32 cellular contexts compared by ENCODE assay signal in genomic region chr7:101382937-101383336, GRCh38. TPM values are rescaled to one million over a fixed set of nuclear protein-coding genes. Genes with fewer than 3 reads are reported as not detected.
"Had no signal": no experiment of that assay in that cellular context is flagged by ENCODE, and none has a peak within 500 bp of the region (broad histone marks: within the 10 kb centered on the region; RNA-seq: fewer than 3 reads in every experiment).

No MANE protein-coding gene starts in this region.

- H3K4me2 ChIP-seq: KMS-11 had no signal

- H3K36me3 ChIP-seq: brain microvascular endothelial cell had no signal

- H3K27ac ChIP-seq: brain microvascular endothelial cell, KMS-11, RWPE1 had no signal

- H3K27me3 Mint-ChIP-seq: activated CD8-positive, alpha-beta T cell treated with anti-CD3 and anti-CD28 coated beads for 36 hours; activated naive CD8-positive, alpha-beta T cell treated with anti-CD3 and anti-CD28 coated beads for 36 hours; activated T-helper 17 cell treated with anti-CD3 and anti-CD28 coated beads, Interleukin-2, amount 50 U/mL, for 72 hours had no signal

- H3K27ac Mint-ChIP-seq: activated CD4-positive, alpha-beta T cell treated with anti-CD3 and anti-CD28 coated beads, Interleukin-2, amount 10 ng/mL, durations not matched to agents 24 days and 14 days; activated CD8-positive, alpha-beta T cell treated with anti-CD3 and anti-CD28 coated beads for 36 hours; activated naive CD8-positive, alpha-beta T cell treated with anti-CD3 and anti-CD28 coated beads for 36 hours; activated T-cell treated with anti-CD3 and anti-CD28 coated beads, Interleukin-2, amount 50 U/mL, for 72 hours; activated T-helper 17 cell treated with anti-CD3 and anti-CD28 coated beads, Interleukin-2, amount 50 U/mL, for 72 hours had no signal

- H3K36me3 Mint-ChIP-seq: activated naive CD8-positive, alpha-beta T cell treated with anti-CD3 and anti-CD28 coated beads for 36 hours had no signal

- H3K4me3 Mint-ChIP-seq: activated CD4-positive, alpha-beta T cell treated with anti-CD3 and anti-CD28 coated beads, Interleukin-2, amount 10 ng/mL, durations not matched to agents 24 days and 14 days; activated CD8-positive, alpha-beta T cell treated with anti-CD3 and anti-CD28 coated beads for 36 hours; activated naive CD8-positive, alpha-beta T cell treated with anti-CD3 and anti-CD28 coated beads for 36 hours; activated T-cell treated with anti-CD3 and anti-CD28 coated beads, Interleukin-2, amount 50 U/mL, for 72 hours; activated T-helper 17 cell treated with anti-CD3 and anti-CD28 coated beads, Interleukin-2, amount 50 U/mL, for 72 hours had no signal

- DNase-seq: activated CD4-positive, alpha-beta T cell treated with anti-CD3 and anti-CD28 coated beads, Interleukin-2, amount 10 ng/mL, durations not matched to agents 24 days and 14 days; activated CD4-positive, alpha-beta T cell treated with anti-CD3 and anti-CD28 coated beads, Interleukin-2, amount 50 U/mL, for 4 hours; activated CD8-positive, alpha-beta T cell treated with anti-CD3 and anti-CD28 coated beads for 36 hours; activated effector memory CD4-positive, alpha-beta T cell treated with anti-CD3 and anti-CD28 coated beads, Interleukin-2, amount 50 U/mL, for 16 hours; activated naive CD4-positive, alpha-beta T cell; activated naive CD4-positive, alpha-beta T cell treated with anti-CD3 and anti-CD28 coated beads, Interleukin-2, amount 50 U/mL, for 16 hours; activated naive CD8-positive, alpha-beta T cell treated with anti-CD3 and anti-CD28 coated beads for 36 hours; activated T-cell treated with anti-CD3 and anti-CD28 coated beads, Interleukin-2, amount 50 U/mL, for 1 hour; activated T-cell treated with anti-CD3 and anti-CD28 coated beads, Interleukin-2, amount 50 U/mL, for 72 hours; amniotic stem cell; aorta; brain microvascular endothelial cell; central memory CD4-positive, alpha-beta T cell; NCI-H1092 treated with DMSO at 0.1 percent for 48 hours; NCI-H1417; NCI-H146; NCI-H187; NCI-H2029 treated with DMSO at 0.1 percent for 48 hours; NCI-H2107; NCI-H2171; NCI-H510A treated with DMSO at 0.1 percent for 48 hours; NCI-H526 treated with DMSO at 0.1 percent for 48 hours; SW 1271; T-helper 1 cell; T-helper 2 cell; T-helper 9 cell had no signal

- H3K4me1 Mint-ChIP-seq: activated CD4-positive, alpha-beta T cell treated with anti-CD3 and anti-CD28 coated beads, Interleukin-2, amount 10 ng/mL, durations not matched to agents 24 days and 14 days; activated T-helper 17 cell treated with anti-CD3 and anti-CD28 coated beads, Interleukin-2, amount 50 U/mL, for 72 hours had no signal

- H3K9me3 Mint-ChIP-seq: activated CD8-positive, alpha-beta T cell treated with anti-CD3 and anti-CD28 coated beads for 36 hours; activated T-cell treated with anti-CD3 and anti-CD28 coated beads, Interleukin-2, amount 50 U/mL, for 72 hours had no signal

RNA-seq across cellular contexts. Expression of gene COL26A1, which starts 20.3 kb away (rescaled TPM):
- total RNA-seq: activated CD4-positive, alpha-beta T cell treated with anti-CD3 and anti-CD28 coated beads, Interleukin-2, amount 10 ng/mL, durations not matched to agents 24 days and 14 days; activated CD8-positive, alpha-beta memory T cell treated with anti-CD3 and anti-CD28 coated beads for 36 hours; activated CD8-positive, alpha-beta T cell treated with anti-CD3 and anti-CD28 coated beads for 36 hours; activated naive CD8-positive, alpha-beta T cell treated with anti-CD3 and anti-CD28 coated beads for 36 hours; activated T-helper 17 cell treated with anti-CD3 and anti-CD28 coated beads, Interleukin-2, amount 50 U/mL, for 72 hours; aorta; LHCN-M2; Right ventricle myocardium inferior had no signal
